ENCODE assay signal across 22 cellular contexts in the genomic region with DNA sequence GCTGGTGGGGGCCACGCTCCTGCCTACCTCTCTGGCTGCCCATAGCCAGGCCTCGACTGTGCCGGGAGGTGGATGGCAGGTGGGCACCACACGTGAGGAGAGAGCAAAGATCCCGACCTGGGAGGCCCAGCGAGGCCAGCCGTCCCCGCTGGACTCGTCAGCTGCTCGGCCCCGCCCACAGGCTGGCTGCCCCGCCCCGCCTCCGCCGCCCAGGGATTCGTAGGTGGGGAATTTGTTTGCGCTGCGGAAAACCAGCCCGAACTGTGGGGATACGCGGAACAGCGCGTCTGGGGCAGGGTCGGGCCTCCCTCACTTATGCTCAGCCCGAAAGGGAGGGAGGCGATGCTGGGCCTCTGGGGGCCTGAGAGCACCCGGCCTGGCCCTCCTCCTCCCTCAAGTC. TPM values are rescaled to one million over a fixed set of nuclear protein-coding genes. Genes with fewer than 3 reads are reported as not detected.
A peak's percentile ranks its signal among the peaks of the same experiment; 100 is the strongest.
DNase-seq lines count a peak whose midpoint lies in the region; ATAC-seq and TF ChIP-seq lines count a peak whose summit lies in the region.
"Had no signal": no experiment of that assay in that cellular context is flagged by ENCODE, and none has a peak within 500 bp of the region (broad histone marks: within the 10 kb centered on the region; RNA-seq: fewer than 3 reads in every experiment).

No MANE protein-coding gene starts in this region.

- no peak overlapping the region for H2BK120ac ChIP-seq in mesenchymal stem cell (ENCODE audit: low read depth, low read length)

- H3K23ac ChIP-seq in mesenchymal stem cell (ENCODE audit: low read length in 2 of 2) = no peak overlapping the region

- H3K4me1 ChIP-seq in GM23338 (ENCODE audit: insufficient read depth) (peaks cover 3% of the 10 kb centered on the region; the same call in 1 of the 2 replicates), endodermal cell (ENCODE audit: control insufficient read depth, insufficient read depth, low read length) (no peaks in the 10 kb centered on the region), mesenchymal stem cell (ENCODE audit: control insufficient read depth, insufficient read depth, low read depth, low read length) (peaks cover 3% of the 10 kb centered on the region)
- H3K4me1 ChIP-seq: gastrocnemius medialis, pancreas had no signal

- no peak overlapping the region for H3K4ac ChIP-seq in mesenchymal stem cell (ENCODE audit: low read depth in 1 of 2, low read length in 2 of 2)

- 0 out of 3 replicates have a peak overlapping the region, but pooled peaks have one; percentile 14 for H3K4me3 Mint-ChIP-seq in GM23338
- peak overlapping the region; percentile 16 for H3K4me3 Mint-ChIP-seq in endodermal cell
- H3K4me3 Mint-ChIP-seq: activated naive CD8-positive, alpha-beta T cell treated with anti-CD3 and anti-CD28 coated beads, Interleukin-2, amount 10 ng/mL, durations not matched to agents 7 days and 5 days; stimulated activated memory B cell treated with anti-CD40 and anti-IgM and Interleukin-4, amounts not matched to agents 10 μg/mL and 1 μg/mL and 100 μg/mL, for 72 hours had no signal

- H2BK15ac ChIP-seq in mesenchymal stem cell (ENCODE audit: low read depth, poor library complexity, severe bottlenecking) = no peak overlapping the region

- H4K8ac ChIP-seq in mesenchymal stem cell (ENCODE audit: low read length) = no peak overlapping the region

- ATAC-seq in GM23338 (peak; percentile 64), HG03175 (IDR thresholded peaks at IDR 0.05; ENCODE audit: unreplicated experiment) (no peak), GM21447 (IDR thresholded peaks at IDR 0.05; ENCODE audit: unreplicated experiment) (no peak)
- ATAC-seq: gastrocnemius medialis; PC-3; stimulated activated memory B cell treated with anti-CD40 and anti-IgM and Interleukin-4, amounts not matched to agents 10 μg/mL and 1 μg/mL and 100 μg/mL, for 72 hours; upper lobe of right lung had no signal

- no peak overlapping the region for H3K18ac ChIP-seq in mesenchymal stem cell (ENCODE audit: low read depth in 1 of 2, low read length in 2 of 2)

- H3K4me3 ChIP-seq in GM23338 (peak overlapping the region; percentile 50), endodermal cell (ENCODE audit: low read length) (no peak overlapping the region), mesenchymal stem cell (ENCODE audit: insufficient read depth in 1 of 2, low read depth in 1 of 2, low read length in 2 of 2) (no peak overlapping the region)
- H3K4me3 ChIP-seq: gastrocnemius medialis, pancreas, upper lobe of right lung had no signal

- H3K4me1 Mint-ChIP-seq in GM23338 = peaks cover 17% of the 10 kb centered on the region
- peaks cover 4% of the 10 kb centered on the region for H3K4me1 Mint-ChIP-seq in endodermal cell

- H3F3A ChIP-seq in GM23338 (replicated peaks; ENCODE audit: low read depth) = no peaks in the 10 kb centered on the region

- H4K20me1 ChIP-seq in GM23338 (replicated peaks; ENCODE audit: insufficient read depth) = no peaks in the 10 kb centered on the region

- H3K36me3 ChIP-seq in GM23338 (ENCODE audit: insufficient read depth) (no peaks in the 10 kb centered on the region), endodermal cell (ENCODE audit: control insufficient read depth, insufficient read depth, low read length) (no peaks in the 10 kb centered on the region), mesenchymal stem cell (ENCODE audit: control insufficient read depth in 1 of 2, insufficient read depth in 2 of 2, low read depth in 1 of 2, low read length in 2 of 2) (no peaks in the 10 kb centered on the region)
- H3K36me3 ChIP-seq: gastrocnemius medialis, pancreas, upper lobe of right lung had no signal

- no peaks in the 10 kb centered on the region for H3K79me1 ChIP-seq in mesenchymal stem cell (replicated peaks; ENCODE audit: low read length, poor library complexity, severe bottlenecking)

- DNase-seq in AG08396 (ENCODE audit: low spot score) (peak; percentile 62), GM23338 (ENCODE audit: low spot score) (peak; percentile 88), endodermal cell (peak; percentile 93), mesenchymal stem cell (peak; percentile 2), substantia nigra (lab: John Stamatoyannopoulos, UW) (no peak), SHP77 treated with DMSO at 0.1 percent for 48 hours (lab: John Stamatoyannopoulos, UW) (no peak)
- DNase-seq: activated CD4-positive, alpha-beta T cell treated with anti-CD3 and anti-CD28 coated beads, Interleukin-2, amount 50 U/mL, for 4 hours; activated naive CD8-positive, alpha-beta T cell treated with anti-CD3 and anti-CD28 coated beads, Interleukin-2, amount 10 ng/mL, durations not matched to agents 7 days and 5 days; activated T-cell treated with anti-CD3 and anti-CD28 coated beads, Interleukin-2, amount 50 U/mL, for 48 hours; Calu3; caudate nucleus; gastrocnemius medialis; NCI-H1694; NCI-H510A treated with DMSO at 0.1 percent for 48 hours; PC-3; upper lobe of right lung had no signal

- H2BK12ac ChIP-seq in mesenchymal stem cell (ENCODE audit: low read length in 2 of 2) = no peak overlapping the region

- H3K9me3 Mint-ChIP-seq in GM23338 (no peaks in the 10 kb centered on the region; the same call in 1 of the 3 replicates), endodermal cell (no peaks in the 10 kb centered on the region)
- H3K9me3 Mint-ChIP-seq: activated naive CD8-positive, alpha-beta T cell treated with anti-CD3 and anti-CD28 coated beads, Interleukin-2, amount 10 ng/mL, durations not matched to agents 7 days and 5 days had no signal

- H3K27ac ChIP-seq in GM23338 (ENCODE audit: low read depth) (no peak overlapping the region), endodermal cell (ENCODE audit: low read depth, low read length) (no peak overlapping the region), mesenchymal stem cell (ENCODE audit: low read length, poor library complexity, severe bottlenecking) (no peak overlapping the region), substantia nigra (ENCODE audit: low read depth, low read length, poor library complexity, severe bottlenecking) (no peak overlapping the region)
- H3K27ac ChIP-seq: gastrocnemius medialis, pancreas, upper lobe of right lung had no signal

- 0 out of 2 replicates have a peak overlapping the region, but pooled peaks have one; percentile 72 for H2AFZ ChIP-seq in GM23338
- H2AFZ ChIP-seq in mesenchymal stem cell (ENCODE audit: low read depth, low read length) = no peak overlapping the region

- H3K9ac ChIP-seq in endodermal cell (ENCODE audit: extremely low read depth, low read length, poor library complexity, severe bottlenecking) = no peak overlapping the region
- H3K9ac ChIP-seq in mesenchymal stem cell (ENCODE audit: low read length) = no peak overlapping the region

- H4K91ac ChIP-seq in mesenchymal stem cell (ENCODE audit: low read length) = no peak overlapping the region

- no peak overlapping the region for H3K27ac Mint-ChIP-seq in GM23338
- no peak overlapping the region for H3K27ac Mint-ChIP-seq in endodermal cell
- H3K27ac Mint-ChIP-seq: activated naive CD8-positive, alpha-beta T cell treated with anti-CD3 and anti-CD28 coated beads, Interleukin-2, amount 10 ng/mL, durations not matched to agents 7 days and 5 days; stimulated activated memory B cell treated with anti-CD40 and anti-IgM and Interleukin-4, amounts not matched to agents 10 μg/mL and 1 μg/mL and 100 μg/mL, for 72 hours had no signal

- TF ChIP-seq CTCF in GM23338 (conservative IDR thresholded peaks at IDR 0.05; ENCODE audit: low read depth in 2 of 2) (no peak), endodermal cell (conservative IDR thresholded peaks at IDR 0.05) (no peak)

- H3K9me2 ChIP-seq in GM23338 (ENCODE audit: insufficient read depth) = no peaks in the 10 kb centered on the region

- H3K27me3 Mint-ChIP-seq in GM23338 (ENCODE audit: insufficient read depth, low read depth, poor library complexity) (peaks cover 32% of the 10 kb centered on the region), endodermal cell (ENCODE audit: insufficient read depth) (peaks cover 22% of the 10 kb centered on the region)

- H3K27me3 ChIP-seq in GM23338 (ENCODE audit: insufficient read depth) = no peaks in the 10 kb centered on the region
- peaks cover 22% of the 10 kb centered on the region for H3K27me3 ChIP-seq in endodermal cell (ENCODE audit: control insufficient read depth, insufficient read depth, low read length, poor library complexity, severe bottlenecking)
- peaks cover 44 to 80% of the 10 kb centered on the region in 2 experiments for H3K27me3 ChIP-seq in mesenchymal stem cell (ENCODE audit: control insufficient read depth in 1 of 2, insufficient read depth in 1 of 2, low read length in 2 of 2)
- H3K27me3 ChIP-seq: pancreas, upper lobe of right lung had no signal

- no peaks in the 10 kb centered on the region; the same call in 2 of the 3 replicates for H3K36me3 Mint-ChIP-seq in GM23338 (ENCODE audit: low read depth)
- H3K36me3 Mint-ChIP-seq in endodermal cell (ENCODE audit: low read depth) = no peaks in the 10 kb centered on the region
- H3K36me3 Mint-ChIP-seq: activated naive CD8-positive, alpha-beta T cell treated with anti-CD3 and anti-CD28 coated beads, Interleukin-2, amount 10 ng/mL, durations not matched to agents 7 days and 5 days; stimulated activated memory B cell treated with anti-CD40 and anti-IgM and Interleukin-4, amounts not matched to agents 10 μg/mL and 1 μg/mL and 100 μg/mL, for 72 hours had no signal

- no peaks in the 10 kb centered on the region for H3K9me3 ChIP-seq in endodermal cell (ENCODE audit: control insufficient read depth, low read length)
- H3K9me3 ChIP-seq in mesenchymal stem cell (ENCODE audit: control insufficient read depth, low read length) = no peaks in the 10 kb centered on the region
- H3K9me3 ChIP-seq: gastrocnemius medialis, pancreas, upper lobe of right lung had no signal

- 5 to 11% methylated on average over 11 to 27 of the region's 27 CpGs for WGBS in endodermal cell (ENCODE audit: insufficient coverage in 1 of 2, insufficient read length in 1 of 2), 2 experiments
- WGBS in mesenchymal stem cell = 13% methylated on average over 26 of the region's 27 CpGs

- no peaks in the 10 kb centered on the region for H3K79me2 ChIP-seq in GM23338 (replicated peaks; ENCODE audit: insufficient read depth)

- no peak overlapping the region for H2AK5ac ChIP-seq in mesenchymal stem cell (ENCODE audit: low read length, severe bottlenecking)

- H3K14ac ChIP-seq in mesenchymal stem cell (ENCODE audit: low read length in 2 of 2) = no peak overlapping the region

- peak overlapping the region; percentile 71 for H3K4me2 ChIP-seq in GM23338
- H3K4me2 ChIP-seq in mesenchymal stem cell (ENCODE audit: low read length, poor library complexity, severe bottlenecking) = no peak overlapping the region

- no peak overlapping the region for H2BK5ac ChIP-seq in mesenchymal stem cell (ENCODE audit: low read depth, low read length, poor library complexity, severe bottlenecking)

RNA-seq across cellular contexts. Expression of gene TP73, which starts 31.7 kb away (rescaled TPM):
- 1.8 and 3.4 TPM in 2 replicates for total RNA-seq in GM23338 (2014; rRNA removed; shearing (Covaris generic))
- polyA plus RNA-seq in GM23338 (2016; fragmentation: Nextera tagmentation; extraction: Ambion mirVana) = 1.4 and 1.8 TPM in 2 replicates
- 1 to 10 TPM; 3.4 to 3.5 TPM for total RNA-seq in endodermal cell
- 0.61 TPM for polyA plus RNA-seq in endodermal cell (2013, experiment 1 of 2)
- 0.33 TPM for polyA plus RNA-seq in endodermal cell (2013, experiment 2 of 2)
- polyA plus RNA-seq in mesenchymal stem cell (2013, experiment 1 of 2) = 0.01 TPM
- 0.01 TPM for polyA plus RNA-seq in mesenchymal stem cell (2013, experiment 2 of 2)
- total RNA-seq: skeletal muscle tissue had no signal
- polyA plus RNA-seq: AG04450 had no signal

RNA-seq across cellular contexts. Expression of gene WRAP73, which starts 34.1 kb away (rescaled TPM):
- total RNA-seq in GM23338 (2014; rRNA removed; shearing (Covaris generic)) = 40.8 and 43.3 TPM in 2 replicates
- 22.6 and 24.4 TPM in 2 replicates for polyA plus RNA-seq in GM23338 (2016; fragmentation: Nextera tagmentation; extraction: Ambion mirVana)
- total RNA-seq in endodermal cell = 10 to 100 TPM; 29.8 to 32.5 TPM
- 31.6 TPM for polyA plus RNA-seq in endodermal cell (2013, experiment 1 of 2)
- polyA plus RNA-seq in endodermal cell (2013, experiment 2 of 2) = 27.3 TPM
- 14.3 TPM for polyA plus RNA-seq in mesenchymal stem cell (2013, experiment 1 of 2)
- 13.8 TPM for polyA plus RNA-seq in mesenchymal stem cell (2013, experiment 2 of 2)

RNA-seq across cellular contexts. Expression of gene TPRG1L, which starts 59.2 kb away (rescaled TPM):
- 20.3 and 24.4 TPM in 2 replicates for total RNA-seq in GM23338 (2014; rRNA removed; shearing (Covaris generic))
- polyA plus RNA-seq in GM23338 (2016; fragmentation: Nextera tagmentation; extraction: Ambion mirVana) = 6.2 and 6.6 TPM in 2 replicates
- 10 to 100 TPM; 50.4 to 56.4 TPM for total RNA-seq in endodermal cell
- polyA plus RNA-seq in endodermal cell (2013, experiment 1 of 2) = 30.8 TPM
- 32.3 TPM for polyA plus RNA-seq in endodermal cell (2013, experiment 2 of 2)
- 46.4 TPM for polyA plus RNA-seq in mesenchymal stem cell (2013, experiment 1 of 2)
- 47.7 TPM for polyA plus RNA-seq in mesenchymal stem cell (2013, experiment 2 of 2)

Comparison
In these comparisons a context has a peak if more than half of its experiments do, and no peak if none do; other contexts are left out.
1. DNase-seq: peak in AG08396 (single experiment), GM23338 (single experiment), endodermal cell (single experiment) and mesenchymal stem cell (single experiment); none in substantia nigra (0 of 49) and SHP77 treated with DMSO at 0.1 percent for 48 hours (single experiment).